Comparison of ENCODE assay signal across 16 cellular contexts in the genomic region with DNA sequence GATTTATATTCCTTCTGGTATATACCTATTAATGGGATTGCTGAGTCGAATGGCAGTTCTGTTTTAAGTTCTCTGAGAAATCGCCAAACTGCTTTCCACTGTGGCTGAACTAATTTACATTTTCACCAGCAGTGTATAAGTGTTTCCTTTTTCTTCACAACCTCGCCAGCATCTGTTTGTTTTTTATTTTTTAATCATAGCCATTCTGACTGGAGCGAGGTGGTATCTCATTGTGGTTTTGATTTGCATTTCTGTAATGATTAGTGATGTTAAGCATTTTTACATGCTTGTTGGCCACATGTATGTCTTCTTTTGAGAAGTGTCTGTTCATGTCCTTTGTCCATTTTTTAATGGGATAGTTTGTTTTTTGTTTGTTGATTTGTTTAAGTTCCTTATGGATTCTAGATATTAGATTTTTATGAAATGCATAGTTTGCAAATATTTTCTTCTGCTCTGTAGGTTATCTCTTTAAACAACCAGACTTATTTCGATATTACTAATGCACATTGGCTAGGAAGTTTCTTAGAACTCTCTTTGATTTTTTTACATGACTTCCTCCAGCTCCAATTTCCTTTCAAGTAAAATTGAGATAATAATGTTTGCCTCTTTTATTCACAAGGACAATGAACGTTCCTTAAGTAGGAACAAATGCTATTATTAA. TPM values are rescaled to one million over a fixed set of nuclear protein-coding genes. Genes with fewer than 3 reads are reported as not detected.
DNase-seq lines count a peak whose midpoint lies in the region; ATAC-seq and TF ChIP-seq lines count a peak whose summit lies in the region.
"Had no signal": no experiment of that assay in that cellular context is flagged by ENCODE, and none has a peak within 500 bp of the region (broad histone marks: within the 10 kb centered on the region; RNA-seq: fewer than 3 reads in every experiment).

No MANE protein-coding gene starts in this region.

- H2AFZ ChIP-seq in OCI-LY3 (ENCODE audit: low read depth, low read length): no peak overlapping the region

- H3K4me1 ChIP-seq in OCI-LY3 (ENCODE audit: low read length) (peaks cover 18% of the 10 kb centered on the region), left lung (peaks cover 0 to 9% of the 10 kb centered on the region in 2 donors), ovary (ENCODE audit: insufficient read depth) (no peaks in the 10 kb centered on the region)
- H3K4me1 ChIP-seq: testis had no signal

- intact Hi-C loops in left lung (cut with DNase I): no loop called here
- intact Hi-C loops in ovary (cut with DNase I): no loop called here

- peak overlapping the region; percentile 31; the same call in 1 of the 2 replicates for H3K4me3 ChIP-seq in OCI-LY3 (ENCODE audit: low read length)
- H3K4me3 ChIP-seq in left lung: no peak overlapping the region
- H3K4me3 ChIP-seq in ovary: no peak overlapping the region
- H3K4me3 ChIP-seq: esophagus squamous epithelium, lung, smooth muscle cell, testis had no signal

- H3K27ac ChIP-seq in OCI-LY3 (ENCODE audit: low read length): peak overlapping the region; percentile 3; the same call in 1 of the 2 replicates
- no peak overlapping the region for H3K27ac ChIP-seq in left lung
- H3K27ac ChIP-seq in ovary: no peak overlapping the region
- H3K27ac ChIP-seq: C4-2B, esophagus squamous epithelium, testis had no signal

- H4K20me1 ChIP-seq in OCI-LY3 (ENCODE audit: insufficient read depth, low read length): no peaks in the 10 kb centered on the region

- H3K4me2 ChIP-seq in OCI-LY3 (ENCODE audit: low read length): peak overlapping the region; percentile 56
- H3K4me2 ChIP-seq: smooth muscle cell had no signal

- ATAC-seq in GM18873 (IDR thresholded peaks at IDR 0.05; ENCODE audit: low FRiP score, unreplicated experiment) (peak; percentile 89), GM21423 (IDR thresholded peaks at IDR 0.05; ENCODE audit: unreplicated experiment) (peak; percentile 78), HG03039 (IDR thresholded peaks at IDR 0.05; ENCODE audit: unreplicated experiment) (peak; percentile 71), left lung (no peak)
- ATAC-seq: activated naive CD8-positive, alpha-beta T cell treated with anti-CD3 and anti-CD28 coated beads, Interleukin-2, amount 50 U/mL, for 24 hours had no signal

- TF ChIP-seq POLR2A in ovary (IDR thresholded peaks at IDR 0.05): no peak

- no peak for TF ChIP-seq CTCF in OCI-LY3 (IDR thresholded peaks at IDR 0.05; ENCODE audit: low read depth, low read length)
- TF ChIP-seq CTCF in left lung (IDR thresholded peaks at IDR 0.05): no peak
- no peak for TF ChIP-seq CTCF in ovary (IDR thresholded peaks at IDR 0.05)

- H3K36me3 ChIP-seq in OCI-LY3 (replicated peaks; ENCODE audit: low read depth, low read length): no peaks in the 10 kb centered on the region
- peaks cover 0 to 13% of the 10 kb centered on the region in 2 donors for H3K36me3 ChIP-seq in left lung
- H3K36me3 ChIP-seq in ovary: no peaks in the 10 kb centered on the region
- H3K36me3 ChIP-seq: esophagus squamous epithelium had no signal

- 45 to 62% (median 46%) methylated on average over 6 of the region's 6 CpGs for WGBS in ovary, 3 donors

- H3K9me3 ChIP-seq in OCI-LY3 (ENCODE audit: insufficient read depth, low read length): no peaks in the 10 kb centered on the region
- no peaks in the 10 kb centered on the region for H3K9me3 ChIP-seq in left lung
- no peaks in the 10 kb centered on the region for H3K9me3 ChIP-seq in ovary
- H3K9me3 ChIP-seq: esophagus squamous epithelium, testis had no signal

- TF ChIP-seq EP300 in ovary (IDR thresholded peaks at IDR 0.05): no peak

- H3K27me3 ChIP-seq in OCI-LY3 (ENCODE audit: low read depth, low read length) (no peaks in the 10 kb centered on the region), left lung (no peaks in the 10 kb centered on the region), ovary (no peaks in the 10 kb centered on the region)
- H3K27me3 ChIP-seq: esophagus squamous epithelium, testis had no signal

- no peak for DNase-seq in left lung
- no peak for DNase-seq in ovary
- DNase-seq in NCI-H226: no peak
- DNase-seq in activated CD4-positive, alpha-beta T cell treated with anti-CD3 and anti-CD28 coated beads for 4 hours: no peak
- DNase-seq: activated naive CD8-positive, alpha-beta T cell treated with anti-CD3 and anti-CD28 coated beads, Interleukin-2, amount 50 U/mL, for 24 hours; esophagus squamous epithelium; occipital lobe; testis had no signal

- no peak overlapping the region for H3K9ac ChIP-seq in OCI-LY3 (ENCODE audit: low read length)

- H3K79me2 ChIP-seq in OCI-LY3 (ENCODE audit: low read length): no peaks in the 10 kb centered on the region

RNA-seq across cellular contexts. Expression of a gene that starts 12.2 kb away (rescaled TPM):
- total RNA-seq in left lung (1 to 10 TPM; 1.4 to 10.0 TPM), ovary (1 to 10 TPM in 4 of 7 donors, under 1 TPM in 2, not detected in 1; 0.28 to 5.0 (median 1.3) TPM)
- 1 to 10 TPM in 1 of 2 donors, under 1 TPM in 1; 0.34 to 1.2 TPM for polyA plus RNA-seq in ovary
- total RNA-seq: occipital lobe; T-helper 1 cell treated with Interleukin-12 subunit alpha and Interleukin-12 subunit beta and Interleukin-4 antibody, amounts not matched to agents 30 ng/mL and 1 ng/mL, for 36 hours had no signal

RNA-seq across cellular contexts. Expression of a gene that starts 31.6 kb away (rescaled TPM):
- total RNA-seq in left lung (10 to 100 TPM in 1 of 2 donors, 1 to 10 TPM in 1; 4.0 to 58.8 TPM), ovary (1 to 10 TPM in 4 of 7 donors, under 1 TPM in 3; 0.59 to 4.9 (median 1.4) TPM)
- polyA plus RNA-seq in ovary: 1 to 10 TPM; 1.0 to 7.2 TPM
- total RNA-seq: smooth muscle cell had no signal
- polyA plus RNA-seq: smooth muscle cell had no signal
